Comparison of ENCODE assay signal across 13 cellular contexts in genomic region chr4:306551-306961, GRCh38. TPM values are rescaled to one million over a fixed set of nuclear protein-coding genes. Genes with fewer than 3 reads are reported as not detected.
DNase-seq lines count a peak whose midpoint lies in the region; ATAC-seq and TF ChIP-seq lines count a peak whose summit lies in the region.
"Had no signal": no experiment of that assay in that cellular context is flagged by ENCODE, and none has a peak within 500 bp of the region (broad histone marks: within the 10 kb centered on the region; RNA-seq: fewer than 3 reads in every experiment).

No MANE protein-coding gene starts in this region.

- TF ChIP-seq CTCF in DOHH2 (IDR thresholded peaks at IDR 0.05; ENCODE audit: low read depth, low read length, poor library complexity, severe bottlenecking) (no peak), mucosa of descending colon (IDR thresholded peaks at IDR 0.05) (no peak)

- H3K4me2 ChIP-seq in DOHH2 (ENCODE audit: low read length), result peak overlapping the region; percentile 52

- DNase-seq in HK-2 (ENCODE audit: unreplicated experiment) (peak; percentile 53), mucosa of descending colon (no peak), T-cell (no peak)
- DNase-seq in activated naive CD8-positive, alpha-beta T cell treated with anti-CD3 and anti-CD28 coated beads, Interleukin-2, amount 50 U/mL, for 24 hours, result peak; percentile 7
- DNase-seq in stimulated activated CD4-positive, alpha-beta T cell treated with anti-CD3 and anti-CD28 coated beads, Interleukin-4, amount 100 ng/mL, for 1 hour, result no peak
- DNase-seq: NCI-H2171, right cardiac atrium had no signal

- H3K9me2 ChIP-seq in DOHH2 (replicated peaks; ENCODE audit: control insufficient read depth, low read length), result no peaks in the 10 kb centered on the region

- H3F3A ChIP-seq in DOHH2 (ENCODE audit: control insufficient read depth, insufficient read depth), result peaks cover 8% of the 10 kb centered on the region

- no peaks in the 10 kb centered on the region for H4K20me1 ChIP-seq in DOHH2 (ENCODE audit: control insufficient read depth, insufficient read depth, low read depth, low read length)

- peak overlapping the region; percentile 40 for H3K4me3 ChIP-seq in DOHH2 (ENCODE audit: low read length)
- no peak overlapping the region for H3K4me3 ChIP-seq in mucosa of descending colon
- H3K4me3 ChIP-seq: K562, tibial nerve had no signal

- intact Hi-C loops in mucosa of descending colon (cut with DNase I, micrococcal nuclease), result no loop called here

- H3K9me3 ChIP-seq in DOHH2 (ENCODE audit: control insufficient read depth, insufficient read depth, low read length) (peaks cover 61% of the 10 kb centered on the region), mucosa of descending colon (peaks cover 16% of the 10 kb centered on the region)

- peaks cover 19% of the 10 kb centered on the region for H3K27me3 Mint-ChIP-seq in activated naive CD8-positive, alpha-beta T cell treated with anti-CD3 and anti-CD28 coated beads, Interleukin-2, amount 50 U/mL, for 24 hours
- H3K27me3 Mint-ChIP-seq in T-cell, result peaks cover 27 to 31% of the 10 kb centered on the region in 2 donors

- peaks cover 11% of the 10 kb centered on the region for H3K4me1 Mint-ChIP-seq in activated naive CD8-positive, alpha-beta T cell treated with anti-CD3 and anti-CD28 coated beads, Interleukin-2, amount 50 U/mL, for 24 hours
- peaks cover 11 to 16% (median 12%) of the 10 kb centered on the region in 3 donors for H3K4me1 Mint-ChIP-seq in T-cell

- POLR2A ChIA-PET in T-cell (lab: Charles Lee), result no interaction called here

- H3K9me3 Mint-ChIP-seq in activated naive CD8-positive, alpha-beta T cell treated with anti-CD3 and anti-CD28 coated beads, Interleukin-2, amount 50 U/mL, for 24 hours, result peaks cover 49% of the 10 kb centered on the region
- H3K9me3 Mint-ChIP-seq in T-cell, result peaks cover 14 to 49% (median 34%) of the 10 kb centered on the region in 3 donors

- no peak overlapping the region for H3K27ac Mint-ChIP-seq in activated naive CD8-positive, alpha-beta T cell treated with anti-CD3 and anti-CD28 coated beads, Interleukin-2, amount 50 U/mL, for 24 hours
- no peak overlapping the region for H3K27ac Mint-ChIP-seq in T-cell
- H3K27ac Mint-ChIP-seq: activated T-helper 1 cell treated with anti-CD3 and anti-CD28 coated beads, Interleukin-12 subunit alpha, Interleukin-12 subunit beta, Interleukin-2, Interleukin-4 antibody, amounts not matched to agents 30 ng/mL and 10 ng/mL and 1 ng/mL, durations not matched to agents 14 hours and 24 hours and 36 hours had no signal

- CTCF ChIA-PET in T-cell (lab: Charles Lee), result no interaction called here

- peak overlapping the region; percentile 78 for H3K27ac ChIP-seq in DOHH2 (ENCODE audit: low read depth, low read length)
- H3K27ac ChIP-seq: tibial nerve had no signal

- H3K36me3 ChIP-seq in DOHH2 (ENCODE audit: control insufficient read depth, low read length) (peaks cover 15% of the 10 kb centered on the region), mucosa of descending colon (ENCODE audit: low read depth) (no peaks in the 10 kb centered on the region)
- H3K36me3 ChIP-seq: tibial nerve had no signal

- H3K4me1 ChIP-seq in DOHH2 (ENCODE audit: control insufficient read depth, low read length) (peaks cover 52% of the 10 kb centered on the region), mucosa of descending colon (ENCODE audit: low read depth) (no peaks in the 10 kb centered on the region)
- H3K4me1 ChIP-seq: tibial nerve had no signal

- peaks cover 26% of the 10 kb centered on the region for H3K36me3 Mint-ChIP-seq in activated naive CD8-positive, alpha-beta T cell treated with anti-CD3 and anti-CD28 coated beads, Interleukin-2, amount 50 U/mL, for 24 hours (ENCODE audit: low read depth)
- H3K36me3 Mint-ChIP-seq in T-cell, result peaks cover 9% of the 10 kb centered on the region

- no peaks in the 10 kb centered on the region for H3K27me3 ChIP-seq in DOHH2 (ENCODE audit: control insufficient read depth, low read length)

- no peaks in the 10 kb centered on the region for H3K79me2 ChIP-seq in DOHH2 (ENCODE audit: control insufficient read depth, low read length)

- H3K4me3 Mint-ChIP-seq in activated naive CD8-positive, alpha-beta T cell treated with anti-CD3 and anti-CD28 coated beads, Interleukin-2, amount 50 U/mL, for 24 hours, result no peak overlapping the region
- H3K4me3 Mint-ChIP-seq in T-cell, result peak overlapping the region in 1 of 3 donors; percentile 19
- H3K4me3 Mint-ChIP-seq: activated T-helper 1 cell treated with anti-CD3 and anti-CD28 coated beads, Interleukin-12 subunit alpha, Interleukin-12 subunit beta, Interleukin-2, Interleukin-4 antibody, amounts not matched to agents 30 ng/mL and 10 ng/mL and 1 ng/mL, durations not matched to agents 14 hours and 24 hours and 36 hours had no signal

- ATAC-seq in GM19463 (IDR thresholded peaks at IDR 0.05; ENCODE audit: unreplicated experiment) (peak; percentile 58), GM21381 (IDR thresholded peaks at IDR 0.05; ENCODE audit: unreplicated experiment) (no peak), mucosa of descending colon (no peak), T-cell (replicated peaks in 1 of 4) (no peak)
- ATAC-seq in activated naive CD8-positive, alpha-beta T cell treated with anti-CD3 and anti-CD28 coated beads, Interleukin-2, amount 50 U/mL, for 24 hours, result no peak
- ATAC-seq: K562, right cardiac atrium had no signal

RNA-seq across cellular contexts. Expression of gene ZNF732, which starts 1.3 kb away (rescaled TPM):
- not detected for total RNA-seq in mucosa of descending colon
- not detected for total RNA-seq in T-cell
- total RNA-seq: activated T-helper 1 cell treated with anti-CD3 and anti-CD28 coated beads, Interleukin-12 subunit alpha, Interleukin-12 subunit beta, Interleukin-2, Interleukin-4 antibody, amounts not matched to agents 30 ng/mL and 10 ng/mL and 1 ng/mL, durations not matched to agents 14 hours and 24 hours and 36 hours had no signal

RNA-seq across cellular contexts. Expression of gene ZNF141, which starts 31.1 kb away (rescaled TPM):
- total RNA-seq in mucosa of descending colon, result 10 to 100 TPM; 21.1 to 27.6 (median 23.9) TPM
- total RNA-seq in T-cell, result 10 to 100 TPM; 19.3 to 46.8 (median 40.2) TPM

Comparison
In these comparisons a context has a peak if more than half of its experiments do, and no peak if none do; other contexts are left out.
1. DNase-seq: peak in HK-2 (single experiment) and activated naive CD8-positive, alpha-beta T cell treated with anti-CD3 and anti-CD28 coated beads, Interleukin-2, amount 50 U/mL, for 24 hours (single experiment); none in mucosa of descending colon (0 of 3), stimulated activated CD4-positive, alpha-beta T cell treated with anti-CD3 and anti-CD28 coated beads, Interleukin-4, amount 100 ng/mL, for 1 hour (single experiment) and T-cell (0 of 34).